Comparison of ENCODE assay signal across 8 cellular contexts in genomic region chr9:74795803-74796202, GRCh38.
"Had no signal": no experiment of that assay in that cellular context is flagged by ENCODE, and none has a peak within 500 bp of the region (broad histone marks: within the 10 kb centered on the region; RNA-seq: fewer than 3 reads in every experiment).

No MANE protein-coding gene starts in this region.

- DNase-seq: GM23248, GOT3, H7, H9, HCEC 1CT, HFFc6 had no signal

- ATAC-seq: GM23338, HCT116 had no signal

- H3K4me1 Mint-ChIP-seq: GM23338, H9 had no signal

- H3K4me3 Mint-ChIP-seq: GM23338, H9, HFFc6 had no signal

- H3K9me3 Mint-ChIP-seq: GM23338, H9, HFFc6 had no signal

- H3K27ac Mint-ChIP-seq: GM23338, H9, HFFc6 had no signal
